In genomic region chr17:82239401-82239925, GRCh38 we compare ENCODE assay signal across 1 cellular context.
TF ChIP-seq lines count a peak whose summit lies in the region.

No MANE protein-coding gene starts in this region.

TF ChIP-seq in H1, 55 proteins besides CTCF, POLR2A, EP300 and RAD21:
- no peak for TF ChIP-seq NANOG (IDR thresholded peaks at IDR 0.05; ENCODE audit: insufficient read depth, low read depth, low read length, poor library complexity, severe bottlenecking)
- TF ChIP-seq POU5F1 (IDR thresholded peaks at IDR 0.05; ENCODE audit: low read depth, low read length), result no peak
- TF ChIP-seq RXRA (IDR thresholded peaks at IDR 0.05; ENCODE audit: insufficient read depth, low read depth, low read length), result no peak
- no peak for TF ChIP-seq HDAC2 (IDR thresholded peaks at IDR 0.05; ENCODE audit: borderline replicate concordance in 1 of 2, low read depth in 2 of 2, low read length in 2 of 2)
- no peak for TF ChIP-seq GTF2F1 (IDR thresholded peaks at IDR 0.05; ENCODE audit: borderline replicate concordance, low read depth, low read length)
- no peak for TF ChIP-seq NRF1 (IDR thresholded peaks at IDR 0.05; ENCODE audit: low read depth, low read length)
- TF ChIP-seq TCF12 (IDR thresholded peaks at IDR 0.05; ENCODE audit: low read depth, low read length), result no peak
- no peak for TF ChIP-seq EZH2 (IDR thresholded peaks at IDR 0.05; ENCODE audit: low read depth, low read length, severe bottlenecking)
- no peak for TF ChIP-seq FOSL1 (IDR thresholded peaks at IDR 0.05; ENCODE audit: insufficient read depth, low read depth, low read length)
